26 cellular contexts compared by ENCODE assay signal in the genomic region with DNA sequence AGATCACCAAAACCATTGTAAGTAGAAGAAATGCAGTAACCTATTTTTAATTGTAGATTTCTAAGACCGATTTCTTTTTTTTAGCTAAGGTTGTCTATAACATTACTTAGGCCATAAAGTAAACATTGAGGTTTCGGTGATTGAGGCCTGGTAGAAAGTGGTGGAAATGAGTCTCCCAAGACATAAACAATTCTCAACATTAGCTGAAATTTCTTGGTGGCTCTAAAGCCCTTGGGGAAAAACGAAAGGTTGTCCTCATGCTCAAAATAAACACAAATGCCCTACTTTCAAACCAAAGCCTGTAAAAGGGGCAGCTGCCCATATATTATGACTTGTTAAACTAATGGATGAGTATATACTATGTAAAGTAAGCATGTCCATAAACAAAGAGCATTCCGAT.
"Had no signal": no experiment of that assay in that cellular context is flagged by ENCODE, and none has a peak within 500 bp of the region (broad histone marks: within the 10 kb centered on the region; RNA-seq: fewer than 3 reads in every experiment).

No MANE protein-coding gene starts in this region.

- H3K4me1 Mint-ChIP-seq: activated CD4-positive, alpha-beta T cell treated with anti-CD3 and anti-CD28 coated beads, Interleukin-2, amount 10 ng/mL, durations not matched to agents 24 days and 14 days had no signal

- H3K4me1 ChIP-seq: body of pancreas, right atrium auricular region, suprapubic skin, tibial artery had no signal

- H3K9me3 ChIP-seq: body of pancreas, right atrium auricular region, tibial artery had no signal

- H3K27ac Mint-ChIP-seq: activated CD4-positive, alpha-beta memory T cell treated with anti-CD3 and anti-CD28 coated beads for 36 hours; activated CD4-positive, alpha-beta T cell treated with anti-CD3 and anti-CD28 coated beads, Interleukin-2, amount 10 ng/mL, durations not matched to agents 24 days and 14 days; activated T-cell treated with anti-CD3 and anti-CD28 coated beads, Interleukin-2, amount 50 U/mL, for 24 hours; immature natural killer cell; naive thymus-derived CD4-positive, alpha-beta T cell had no signal

- H3K27me3 ChIP-seq: body of pancreas, dorsolateral prefrontal cortex, right atrium auricular region, suprapubic skin, tibial artery had no signal

- H3K4me3 ChIP-seq: body of pancreas, coronary artery, dorsolateral prefrontal cortex, right atrium auricular region, suprapubic skin, tibial artery had no signal

- H3K36me3 ChIP-seq: right atrium auricular region had no signal

- ATAC-seq: body of pancreas; naive thymus-derived CD4-positive, alpha-beta T cell had no signal

- DNase-seq: activated CD4-positive, alpha-beta memory T cell treated with anti-CD3 and anti-CD28 coated beads for 36 hours; activated CD4-positive, alpha-beta T cell treated with anti-CD3 and anti-CD28 coated beads, Interleukin-2, amount 10 ng/mL, durations not matched to agents 24 days and 14 days; activated CD4-positive, CD25-positive, alpha-beta regulatory T cell treated with anti-CD3 and anti-CD28 coated beads, Interleukin-2, amount 50 U/mL, for 72 hours; activated CD8-positive, alpha-beta memory T cell treated with anti-CD3 and anti-CD28 coated beads, Interleukin-2, amount 50 U/mL, for 48 hours; activated gamma-delta T cell; activated naive CD4-positive, alpha-beta T cell treated with anti-CD3 and anti-CD28 coated beads, Interleukin-2, amount 50 U/mL, for 16 hours; activated T-cell treated with anti-CD3 and anti-CD28 coated beads, Interleukin-2, amount 50 U/mL, for 24 hours; body of pancreas; cerebellar nuclear complex; dorsolateral prefrontal cortex; effector memory CD4-positive, alpha-beta T cell; foreskin fibroblast; head of caudate nucleus; hypothalamus; immature natural killer cell; midbrain; naive thymus-derived CD4-positive, alpha-beta T cell; nucleus accumbens; stimulated activated CD4-positive, alpha-beta T cell treated with anti-CD3 and anti-CD28 coated beads, Interleukin-15, amount 100 ng/mL, for 24 hours; stimulated activated CD4-positive, alpha-beta T cell treated with anti-CD3 and anti-CD28 coated beads, Interleukin-2, amount 100 ng/mL, for 24 hours; stimulated activated naive CD4-positive, alpha-beta T cell; T-helper 2 cell; tibial artery had no signal

- H3K27me3 Mint-ChIP-seq: activated CD4-positive, alpha-beta memory T cell treated with anti-CD3 and anti-CD28 coated beads for 36 hours; activated CD4-positive, alpha-beta T cell treated with anti-CD3 and anti-CD28 coated beads, Interleukin-2, amount 10 ng/mL, durations not matched to agents 24 days and 14 days; activated T-cell treated with anti-CD3 and anti-CD28 coated beads, Interleukin-2, amount 50 U/mL, for 24 hours; naive thymus-derived CD4-positive, alpha-beta T cell had no signal

- H3K27ac ChIP-seq: body of pancreas, coronary artery, dorsolateral prefrontal cortex, right atrium auricular region, suprapubic skin, tibial artery had no signal

- H3K4me3 Mint-ChIP-seq: activated CD4-positive, alpha-beta memory T cell treated with anti-CD3 and anti-CD28 coated beads for 36 hours; activated CD4-positive, alpha-beta T cell treated with anti-CD3 and anti-CD28 coated beads, Interleukin-2, amount 10 ng/mL, durations not matched to agents 24 days and 14 days; activated T-cell treated with anti-CD3 and anti-CD28 coated beads, Interleukin-2, amount 50 U/mL, for 24 hours; immature natural killer cell; naive thymus-derived CD4-positive, alpha-beta T cell had no signal
